In genomic region chr1:234955107-234955731, GRCh38 we compare ENCODE assay signal across 1 cellular context.
A peak's percentile ranks its signal among the peaks of the same experiment; 100 is the strongest.
TF ChIP-seq lines count a peak whose summit lies in the region.

No MANE protein-coding gene starts in this region.

TF ChIP-seq in HepG2, 621 proteins besides CTCF, POLR2A, EP300 and RAD21 (continued from another document and continues in another):
- no peak for TF ChIP-seq ZBED4 (CRISPR knock-in tag; IDR thresholded peaks at IDR 0.05; ENCODE audit: borderline replicate concordance)
- TF ChIP-seq LBX2 (CRISPR knock-in tag; IDR thresholded peaks at IDR 0.05; ENCODE audit: borderline replicate concordance): no peak
- TF ChIP-seq MEF2D (CRISPR knock-in tag; IDR thresholded peaks at IDR 0.05): 0 out of 2 replicates have a peak, but pooled peaks have one; percentile 17
- no peak for TF ChIP-seq ZNF407 (CRISPR knock-in tag; IDR thresholded peaks at IDR 0.05; ENCODE audit: not compliant biosample characterization)
- TF ChIP-seq TRAFD1 (CRISPR knock-in tag; IDR thresholded peaks at IDR 0.05; ENCODE audit: borderline replicate concordance): no peak
- TF ChIP-seq STAG1 (CRISPR knock-in tag; IDR thresholded peaks at IDR 0.05): no peak; the same call in 1 of the 2 replicates
- no peak for TF ChIP-seq DZIP1 (CRISPR knock-in tag; IDR thresholded peaks at IDR 0.05)
- TF ChIP-seq ZNF660 (CRISPR knock-in tag; IDR thresholded peaks at IDR 0.05; ENCODE audit: borderline replicate concordance, low read depth): no peak
- peak; percentile 76 for TF ChIP-seq SALL1 (CRISPR knock-in tag; IDR thresholded peaks at IDR 0.05)
- no peak for TF ChIP-seq CENPX (CRISPR knock-in tag; IDR thresholded peaks at IDR 0.05)
- no peak for TF ChIP-seq ZFAT (CRISPR knock-in tag; conservative IDR thresholded peaks at IDR 0.05)
- no peak for TF ChIP-seq ZNF850 (CRISPR knock-in tag; conservative IDR thresholded peaks at IDR 0.05)
- peak; percentile 62 for TF ChIP-seq ZFX (CRISPR knock-in tag; IDR thresholded peaks at IDR 0.05; ENCODE audit: low read depth)
- no peak for TF ChIP-seq ATF6 (CRISPR knock-in tag; conservative IDR thresholded peaks at IDR 0.05)
- no peak for TF ChIP-seq NKX3-1 (CRISPR knock-in tag; IDR thresholded peaks at IDR 0.05)
- TF ChIP-seq MAFF (IDR thresholded peaks at IDR 0.05; ENCODE audit: low read depth, low read length): no peak
- no peak for TF ChIP-seq GTF3A (CRISPR knock-in tag; conservative IDR thresholded peaks at IDR 0.05)
- no peak for TF ChIP-seq ZNF576 (CRISPR knock-in tag; IDR thresholded peaks at IDR 0.05)
- TF ChIP-seq E2F5 (CRISPR knock-in tag; conservative IDR thresholded peaks at IDR 0.05): no peak
- no peak for TF ChIP-seq LCORL (IDR thresholded peaks at IDR 0.05)
- TF ChIP-seq LCORL (CRISPR knock-in tag; IDR thresholded peaks at IDR 0.05): peak; percentile 43; the same call in 1 of the 2 replicates
- TF ChIP-seq TMF1 (CRISPR knock-in tag; IDR thresholded peaks at IDR 0.05; ENCODE audit: low read depth): no peak
- TF ChIP-seq YY1 (IDR thresholded peaks at IDR 0.05; ENCODE audit: insufficient read depth, insufficient replicate concordance, low read depth, low read length): no peak
- TF ChIP-seq ZFP91 (CRISPR knock-in tag; IDR thresholded peaks at IDR 0.05; ENCODE audit: borderline replicate concordance): peak; percentile 74; the same call in 1 of the 2 replicates
- no peak for TF ChIP-seq IKZF1 (IDR thresholded peaks at IDR 0.05)
- no peak for TF ChIP-seq ZEB1 (IDR thresholded peaks at IDR 0.05; ENCODE audit: insufficient replicate concordance, low read depth)
- TF ChIP-seq NFE2L2 (IDR thresholded peaks at IDR 0.05; ENCODE audit: low read length): no peak
- no peak for TF ChIP-seq ATF7 (IDR thresholded peaks at IDR 0.05)
- no peak for TF ChIP-seq ATF7 (CRISPR knock-in tag; IDR thresholded peaks at IDR 0.05)
- no peak for TF ChIP-seq ZNF264 (CRISPR knock-in tag; IDR thresholded peaks at IDR 0.05)
- TF ChIP-seq CEBPB (IDR thresholded peaks at IDR 0.05; ENCODE audit: borderline replicate concordance, low read depth, low read length): no peak
- no peak for TF ChIP-seq SNAPC5 (CRISPR knock-in tag; IDR thresholded peaks at IDR 0.05; ENCODE audit: borderline replicate concordance)
- TF ChIP-seq ZNF768 (CRISPR knock-in tag; IDR thresholded peaks at IDR 0.05): no peak
- 0 out of 2 replicates have a peak, but pooled peaks have one; percentile 3 for TF ChIP-seq ZNF761 (CRISPR knock-in tag; conservative IDR thresholded peaks at IDR 0.05)
- TF ChIP-seq SP2 (CRISPR knock-in tag; IDR thresholded peaks at IDR 0.05): no peak
- no peak for TF ChIP-seq ZNF34 (CRISPR knock-in tag; IDR thresholded peaks at IDR 0.05; ENCODE audit: borderline replicate concordance)
- TF ChIP-seq ZNF713 (CRISPR knock-in tag; IDR thresholded peaks at IDR 0.05): no peak
- TF ChIP-seq ZNF446 (CRISPR knock-in tag; IDR thresholded peaks at IDR 0.05): no peak
- TF ChIP-seq ZNF484 (CRISPR knock-in tag; IDR thresholded peaks at IDR 0.05; ENCODE audit: borderline replicate concordance, low read depth): no peak
- no peak for TF ChIP-seq RFX3 (CRISPR knock-in tag; IDR thresholded peaks at IDR 0.05)
- no peak for TF ChIP-seq ZFP62 (CRISPR knock-in tag; IDR thresholded peaks at IDR 0.05)
